Comparison of ENCODE assay signal across 18 cellular contexts in genomic region chr5:111117149-111117548, GRCh38. TPM values are rescaled to one million over a fixed set of nuclear protein-coding genes. Genes with fewer than 3 reads are reported as not detected.
DNase-seq lines count a peak whose midpoint lies in the region; ATAC-seq and TF ChIP-seq lines count a peak whose summit lies in the region.
"Had no signal": no experiment of that assay in that cellular context is flagged by ENCODE, and none has a peak within 500 bp of the region (broad histone marks: within the 10 kb centered on the region; RNA-seq: fewer than 3 reads in every experiment).

No MANE protein-coding gene starts in this region.

- H2BK5ac ChIP-seq in H9 (ENCODE audit: insufficient read length, low read length) (no peak overlapping the region), IMR-90 (ENCODE audit: low read depth, low read length, poor library complexity, severe bottlenecking) (no peak overlapping the region)

- no peaks in the 10 kb centered on the region; the same call in 1 of the 2 replicates for H3K4me1 ChIP-seq in H9 (ENCODE audit: insufficient read depth, low read length)
- H3K4me1 ChIP-seq in IMR-90 (ENCODE audit: control insufficient read depth, insufficient read depth, low read length), result peaks cover 1% of the 10 kb centered on the region; the same call in 1 of the 2 replicates

- POLR2A ChIA-PET in IMR-90 (lab: Charles Lee; ENCODE audit: unreplicated experiment), result no interaction called here

- H3K56ac ChIP-seq in H9 (ENCODE audit: insufficient read length, low read depth, low read length) (no peak overlapping the region), IMR-90 (ENCODE audit: extremely low read depth, insufficient read depth, low read length) (no peak overlapping the region)

- H4K8ac ChIP-seq in H9 (replicated peaks; ENCODE audit: insufficient read length, low read depth, low read length), result no peak overlapping the region
- H4K8ac ChIP-seq in IMR-90 (ENCODE audit: low read depth in 2 of 2, low read length in 2 of 2), result peak overlapping the region in 1 of 2 experiments; percentile 23; a peak in 1 of 4 replicates

- H3K36me3 Mint-ChIP-seq in H9 (ENCODE audit: insufficient read depth in 1 of 3, low read depth in 3 of 3), result peaks cover 11 to 40% (median 36%) of the 10 kb centered on the region in 3 experiments; a peak in 6 of 7 replicates
- H3K36me3 Mint-ChIP-seq in dendritic cell treated with granulocyte-macrophage colony-stimulating factor and Interleukin-4, amounts not matched to agents 40 ng/mL and 50 ng/mL, for 4 days (ENCODE audit: low read depth), result peaks cover 66% of the 10 kb centered on the region
- peaks cover 44% of the 10 kb centered on the region for H3K36me3 Mint-ChIP-seq in nephron progenitor cell (ENCODE audit: low read depth)

- ATAC-seq in IMR-90 (ENCODE audit: low read depth) (peak; percentile 32; the same call in 1 of the 2 replicates), HG02884 (IDR thresholded peaks at IDR 0.05; ENCODE audit: unreplicated experiment) (no peak)

- BruUV-seq in IMR-90 (replicated peaks; lab: Mats Ljungman, UMichigan), result no TSS peak

- H4K20me1 ChIP-seq in H9 (ENCODE audit: control insufficient read depth, insufficient read depth, insufficient read length) (no peaks in the 10 kb centered on the region), IMR-90 (ENCODE audit: insufficient read depth, low read length) (no peaks in the 10 kb centered on the region; the same call in 1 of the 2 replicates)

- H2AK9ac ChIP-seq in IMR-90 (replicated peaks; ENCODE audit: low read depth, low read length, poor library complexity), result no peak overlapping the region

- H3K9me3 Mint-ChIP-seq in H9 (no peaks in the 10 kb centered on the region), nephron progenitor cell (no peaks in the 10 kb centered on the region)
- H3K9me3 Mint-ChIP-seq in dendritic cell treated with granulocyte-macrophage colony-stimulating factor and Interleukin-4, amounts not matched to agents 40 ng/mL and 50 ng/mL, for 4 days, result no peaks in the 10 kb centered on the region
- H3K9me3 Mint-ChIP-seq: CD4-positive, CD25-positive, alpha-beta regulatory T cell had no signal

- H3K9ac ChIP-seq in H9 (ENCODE audit: extremely low read depth, insufficient read length, low read length) (no peak overlapping the region), IMR-90 (ENCODE audit: low read depth, low read length) (no peak overlapping the region)

- TF ChIP-seq CTCF in H9 (conservative IDR thresholded peaks at IDR 0.05), result no peak
- no peak for TF ChIP-seq CTCF in IMR-90 (conservative IDR thresholded peaks at IDR 0.05; ENCODE audit: low read depth, low read length)
- no peak for TF ChIP-seq CTCF in nephron progenitor cell (IDR thresholded peaks at IDR 0.05)

- H3K18ac ChIP-seq in H9 (ENCODE audit: insufficient read length, low read depth, low read length) (no peak overlapping the region), IMR-90 (ENCODE audit: low read depth, low read length) (no peak overlapping the region)

- peaks cover 21% of the 10 kb centered on the region for H3K36me3 ChIP-seq in IMR-90 (ENCODE audit: control insufficient read depth, insufficient read depth, low read length)

- intact Hi-C loops in IMR-90 (cut with micrococcal nuclease), result no loop called here
- intact Hi-C loops in dendritic cell treated with granulocyte-macrophage colony-stimulating factor and Interleukin-4, amounts not matched to agents 40 ng/mL and 50 ng/mL, for 4 days (cut with micrococcal nuclease), result no loop called here
- intact Hi-C loops in cardiac septum (cut with DNase I), result no loop called here

- CTCF ChIA-PET in IMR-90 (lab: Yijun Ruan, JAX), result interaction anchor here (1.5 kb wide), 1 partner anchor 15 kb away, joined by 3 read pairs; no protein-coding TSS in a partner anchor

- TF ChIP-seq POLR2A in IMR-90 (IDR thresholded peaks at IDR 0.05; ENCODE audit: low read depth, low read length), result no peak

- no peaks in the 10 kb centered on the region for H3K79me2 ChIP-seq in H9 (ENCODE audit: insufficient read depth, low read length)

- no peak overlapping the region for H2BK15ac ChIP-seq in H9 (ENCODE audit: low read depth, low read length)
- no peak overlapping the region for H2BK15ac ChIP-seq in IMR-90 (ENCODE audit: low read depth, low read length)

- H2AFZ ChIP-seq in H9 (ENCODE audit: low read length) (no peak overlapping the region), IMR-90 (replicated peaks; ENCODE audit: low read length, poor library complexity) (no peak overlapping the region)

- no peak overlapping the region for H2BK20ac ChIP-seq in H9 (ENCODE audit: low read depth, low read length, poor library complexity, severe bottlenecking)
- H2BK20ac ChIP-seq in IMR-90 (ENCODE audit: low read depth, low read length), result no peak overlapping the region

- peak overlapping the region; percentile 5 for H3K4me2 ChIP-seq in H9 (ENCODE audit: insufficient read depth, insufficient read length, low read length)
- no peak overlapping the region for H3K4me2 ChIP-seq in IMR-90 (ENCODE audit: low read depth, low read length)

- H3K9me3 ChIP-seq in H9 (ENCODE audit: control insufficient read depth, low read depth, low read length), result no peaks in the 10 kb centered on the region
- H3K9me3 ChIP-seq in IMR-90 (ENCODE audit: control insufficient read depth, insufficient read depth, low read length), result no peaks in the 10 kb centered on the region
- H3K9me3 ChIP-seq: HAP-1 had no signal

- H3K23me2 ChIP-seq in H9 (ENCODE audit: insufficient read length, low read depth, low read length, poor library complexity, severe bottlenecking), result no peaks in the 10 kb centered on the region

- H3K9me1 ChIP-seq in IMR-90 (ENCODE audit: insufficient read depth, low read length), result no peaks in the 10 kb centered on the region

- H3K4me3 ChIP-seq in IMR-90 (ENCODE audit: insufficient read depth, low read depth, low read length), result no peak overlapping the region
- H3K4me3 ChIP-seq: HAP-1, SK-N-MC had no signal

- DNase-seq in H9, result peak; percentile 45
- no peak for DNase-seq in IMR-90
- no peak for DNase-seq in nephron progenitor cell
- DNase-seq in DMS53 treated with DMSO at 0.1 percent for 48 hours (lab: John Stamatoyannopoulos, UW; ENCODE audit: unreplicated experiment), result no peak
- no peak for DNase-seq in cardiac septum (ENCODE audit: low spot score)
- DNase-seq: CD4-positive, CD25-positive, alpha-beta regulatory T cell; DMS53; KG1; NCI-H1048; NCI-H146; NCI-H2081 treated with DMSO at 0.1 percent for 48 hours; NCI-H510A treated with DMSO at 0.1 percent for 48 hours; Right ventricle myocardium superior had no signal

- H3K4me3 Mint-ChIP-seq in H9, result peak overlapping the region in 1 of 2 experiments; percentile 22; a peak in 4 of 5 replicates
- no peak overlapping the region for H3K4me3 Mint-ChIP-seq in dendritic cell treated with granulocyte-macrophage colony-stimulating factor and Interleukin-4, amounts not matched to agents 40 ng/mL and 50 ng/mL, for 4 days
- H3K4me3 Mint-ChIP-seq in nephron progenitor cell, result no peak overlapping the region
- H3K4me3 Mint-ChIP-seq: CD4-positive, CD25-positive, alpha-beta regulatory T cell had no signal

- H3K79me1 ChIP-seq in H9 (ENCODE audit: insufficient read depth, low read depth, low read length, poor library complexity, severe bottlenecking) (no peaks in the 10 kb centered on the region), IMR-90 (ENCODE audit: low read depth in 1 of 2, low read length in 2 of 2) (peaks cover 7 to 14% of the 10 kb centered on the region in 2 experiments)

- no peak overlapping the region for H3K23ac ChIP-seq in H9 (ENCODE audit: insufficient read length, low read depth, low read length)
- H3K23ac ChIP-seq in IMR-90 (ENCODE audit: low read depth, low read length), result no peak overlapping the region

- H3K4me1 Mint-ChIP-seq in H9, result peaks cover 32 to 36% of the 10 kb centered on the region in 2 experiments
- H3K4me1 Mint-ChIP-seq in dendritic cell treated with granulocyte-macrophage colony-stimulating factor and Interleukin-4, amounts not matched to agents 40 ng/mL and 50 ng/mL, for 4 days (ENCODE audit: low read depth), result peaks cover 28% of the 10 kb centered on the region
- no peaks in the 10 kb centered on the region for H3K4me1 Mint-ChIP-seq in nephron progenitor cell

- H4K91ac ChIP-seq in H9 (ENCODE audit: insufficient read length, low read depth, low read length) (no peak overlapping the region), IMR-90 (ENCODE audit: insufficient read depth, low read depth, low read length) (no peak overlapping the region)

- no peak overlapping the region for H2AK5ac ChIP-seq in H9 (ENCODE audit: insufficient read length, low read length)
- no peak overlapping the region for H2AK5ac ChIP-seq in IMR-90 (ENCODE audit: low read depth, low read length)

- no peak overlapping the region for H3K14ac ChIP-seq in H9 (ENCODE audit: insufficient read depth, low read length)
- H3K14ac ChIP-seq in IMR-90 (replicated peaks; ENCODE audit: low read depth, low read length), result no peak overlapping the region

- no peak overlapping the region for H2BK12ac ChIP-seq in H9 (ENCODE audit: insufficient read length, low read depth, low read length)

- no CpG with 5 or more reads among the region's 1 CpG for WGBS in H9 (ENCODE audit: extremely low coverage, insufficient read length, low lambda C conversion rate)
- WGBS in IMR-90 (ENCODE audit: extremely low coverage in 2 of 2, insufficient read length in 1 of 2), 2 experiments, result no CpG with 5 or more reads among the region's 1 CpG

- H3T11ph ChIP-seq in H9 (ENCODE audit: low read length), result no peak overlapping the region

- H4K5ac ChIP-seq in H9 (ENCODE audit: insufficient read length, low read depth, low read length), result no peak overlapping the region
- no peak overlapping the region for H4K5ac ChIP-seq in IMR-90 (ENCODE audit: low read depth, low read length)

- H3K4ac ChIP-seq in H9 (ENCODE audit: low read depth, low read length) (no peak overlapping the region), IMR-90 (ENCODE audit: low read depth, low read length) (no peak overlapping the region)

- H3K27ac Mint-ChIP-seq in H9 (peak overlapping the region; percentile 80 to 91 (median 90); a peak in 6 of 7 replicates), nephron progenitor cell (peak overlapping the region; percentile 4)
- H3K27ac Mint-ChIP-seq in dendritic cell treated with granulocyte-macrophage colony-stimulating factor and Interleukin-4, amounts not matched to agents 40 ng/mL and 50 ng/mL, for 4 days, result peak overlapping the region; percentile 62

- no peaks in the 10 kb centered on the region for H3K27me3 Mint-ChIP-seq in H9 (ENCODE audit: low read depth)
- H3K27me3 Mint-ChIP-seq in dendritic cell treated with granulocyte-macrophage colony-stimulating factor and Interleukin-4, amounts not matched to agents 40 ng/mL and 50 ng/mL, for 4 days, result no peaks in the 10 kb centered on the region
- no peaks in the 10 kb centered on the region for H3K27me3 Mint-ChIP-seq in nephron progenitor cell (ENCODE audit: low read depth, poor library complexity)
- H3K27me3 Mint-ChIP-seq: CD4-positive, CD25-positive, alpha-beta regulatory T cell had no signal

- H3K27ac ChIP-seq in H9 (ENCODE audit: insufficient read length, low read depth, low read length) (no peak overlapping the region), IMR-90 (ENCODE audit: insufficient read depth, low read length) (no peak overlapping the region)
- H3K27ac ChIP-seq: HL-60, SK-N-MC had no signal

- dilution Hi-C loops in IMR-90 (cut with HindIII; ENCODE audit: low sequenced_read_pairs, unreplicated experiment), result no loop called here

- in situ Hi-C loops in IMR-90 (cut with MboI; ENCODE audit: low sequenced_read_pairs), result no loop called here

- no peak overlapping the region for H2BK120ac ChIP-seq in H9 (ENCODE audit: low read depth, low read length, poor library complexity, severe bottlenecking)
- no peak overlapping the region for H2BK120ac ChIP-seq in IMR-90 (ENCODE audit: low read depth, low read length)

- no peak for TF ChIP-seq RAD21 in IMR-90 (IDR thresholded peaks at IDR 0.05; ENCODE audit: low read length)

- H3K27me3 ChIP-seq in H9 (ENCODE audit: insufficient read depth, low read length) (no peaks in the 10 kb centered on the region), IMR-90 (ENCODE audit: control insufficient read depth, insufficient read depth, low read length) (no peaks in the 10 kb centered on the region)

RNA-seq across cellular contexts. Expression of gene WDR36, which starts 25.0 kb away (rescaled TPM):
- total RNA-seq in H9 (2021) (41.3 and 42.0 TPM in 2 replicates), IMR-90 (2012; rRNA removed) (87.8 and 111 TPM in 2 replicates), cardiac septum (12.9 TPM)
- polyA plus RNA-seq in IMR-90 (2012; rRNA removed), result 9.4 and 11.9 TPM in 2 replicates
- 2.5 and 2.6 TPM in 2 replicates for polyA plus RNA-seq in IMR-90 (2012; cell fraction: cytosol; rRNA removed)
- 3.3 and 21.3 TPM in 2 replicates for polyA plus RNA-seq in IMR-90 (2012; cell fraction: nucleus; rRNA removed; ENCODE audit: low replicate concordance)

RNA-seq across cellular contexts. Expression of gene TSLP, which starts 45.6 kb away (rescaled TPM):
- total RNA-seq in H9 (2021), result 0.59 and 0.63 TPM in 2 replicates
- total RNA-seq in IMR-90 (2012; rRNA removed), result 0.28 and 0.54 TPM in 2 replicates
- polyA plus RNA-seq in IMR-90 (2012; rRNA removed), result 0.93 and 1.6 TPM in 2 replicates
- polyA plus RNA-seq in IMR-90 (2012; cell fraction: cytosol; rRNA removed), result 0.24 and 0.36 TPM in 2 replicates
- polyA plus RNA-seq in IMR-90 (2012; cell fraction: nucleus; rRNA removed; ENCODE audit: low replicate concordance), result 0.09 and 1.1 TPM in 2 replicates
- 3.7 TPM for total RNA-seq in cardiac septum
- total RNA-seq: CD4-positive, CD25-positive, alpha-beta regulatory T cell had no signal
- polyA plus RNA-seq: CD4-positive, CD25-positive, alpha-beta regulatory T cell had no signal

Comparison
In these comparisons a context has a peak if more than half of its experiments do, and no peak if none do; other contexts are left out.
1. H3K27ac Mint-ChIP-seq: peak in every context shown above with its lines; median percentile 90 in H9; 62 in dendritic cell treated with granulocyte-macrophage colony-stimulating factor and Interleukin-4, amounts not matched to agents 40 ng/mL and 50 ng/mL, for 4 days; 4 in nephron progenitor cell.